Comparison of ENCODE assay signal across 9 cellular contexts in genomic region chr7:29102554-29103151, GRCh38. TPM values are rescaled to one million over a fixed set of nuclear protein-coding genes. Genes with fewer than 3 reads are reported as not detected.
A peak's percentile ranks its signal among the peaks of the same experiment; 100 is the strongest.
DNase-seq lines count a peak whose midpoint lies in the region; ATAC-seq and TF ChIP-seq lines count a peak whose summit lies in the region.
"Had no signal": no experiment of that assay in that cellular context is flagged by ENCODE, and none has a peak within 500 bp of the region (broad histone marks: within the 10 kb centered on the region; RNA-seq: fewer than 3 reads in every experiment).

No MANE protein-coding gene starts in this region.

- no peak overlapping the region for H3K27ac Mint-ChIP-seq in activated CD4-positive, alpha-beta T cell treated with anti-CD3 and anti-CD28 coated beads for 36 hours
- H3K27ac Mint-ChIP-seq in endodermal cell (no peak overlapping the region), type B pancreatic cell (peak overlapping the region; percentile 68)
- H3K27ac Mint-ChIP-seq: activated naive CD4-positive, alpha-beta T cell treated with anti-CD3 and anti-CD28 coated beads, Interleukin-2, amount 50 U/mL, for 72 hours had no signal

- H3K9ac ChIP-seq in endodermal cell (ENCODE audit: extremely low read depth, low read length, poor library complexity, severe bottlenecking), result no peak overlapping the region

- no peaks in the 10 kb centered on the region for H3K27me3 ChIP-seq in endodermal cell (ENCODE audit: control insufficient read depth, insufficient read depth, low read length, poor library complexity, severe bottlenecking)

- H3K27me3 Mint-ChIP-seq in activated CD4-positive, alpha-beta T cell treated with anti-CD3 and anti-CD28 coated beads for 36 hours, result no peaks in the 10 kb centered on the region
- H3K27me3 Mint-ChIP-seq in endodermal cell (ENCODE audit: insufficient read depth), result no peaks in the 10 kb centered on the region
- no peaks in the 10 kb centered on the region for H3K27me3 Mint-ChIP-seq in type B pancreatic cell

- H3K36me3 Mint-ChIP-seq in activated CD4-positive, alpha-beta T cell treated with anti-CD3 and anti-CD28 coated beads for 36 hours (ENCODE audit: low read depth), result no peaks in the 10 kb centered on the region
- no peaks in the 10 kb centered on the region for H3K36me3 Mint-ChIP-seq in endodermal cell (ENCODE audit: low read depth)
- H3K36me3 Mint-ChIP-seq in type B pancreatic cell, result peaks cover 3% of the 10 kb centered on the region
- H3K36me3 Mint-ChIP-seq: activated naive CD4-positive, alpha-beta T cell treated with anti-CD3 and anti-CD28 coated beads, Interleukin-2, amount 50 U/mL, for 72 hours had no signal

- no peaks in the 10 kb centered on the region for H3K4me1 Mint-ChIP-seq in activated CD4-positive, alpha-beta T cell treated with anti-CD3 and anti-CD28 coated beads for 36 hours
- H3K4me1 Mint-ChIP-seq in endodermal cell (peaks cover 15% of the 10 kb centered on the region), type B pancreatic cell (ENCODE audit: unreplicated experiment) (peaks cover 35% of the 10 kb centered on the region)

- H3K9me3 Mint-ChIP-seq in activated CD4-positive, alpha-beta T cell treated with anti-CD3 and anti-CD28 coated beads for 36 hours (ENCODE audit: low read depth), result no peaks in the 10 kb centered on the region
- H3K9me3 Mint-ChIP-seq in endodermal cell (no peaks in the 10 kb centered on the region), type B pancreatic cell (no peaks in the 10 kb centered on the region)
- H3K9me3 Mint-ChIP-seq: activated naive CD4-positive, alpha-beta T cell treated with anti-CD3 and anti-CD28 coated beads, Interleukin-2, amount 50 U/mL, for 72 hours had no signal

- POLR2A ChIA-PET in activated CD4-positive, alpha-beta T cell treated with anti-CD3 and anti-CD28 coated beads for 36 hours (lab: Charles Lee), result no interaction called here

- no peaks in the 10 kb centered on the region for H3K36me3 ChIP-seq in endodermal cell (ENCODE audit: control insufficient read depth, insufficient read depth, low read length)

- DNase-seq in activated CD4-positive, alpha-beta T cell treated with anti-CD3 and anti-CD28 coated beads for 36 hours, result peak; percentile 71
- DNase-seq in activated CD4-positive, alpha-beta T cell treated with anti-CD3 and anti-CD28 coated beads, Interleukin-2, amount 50 U/mL, for 4 hours, result no peak
- DNase-seq in M059J (ENCODE audit: low read depth) (peak; percentile 58), SKM-1 treated with dmso at 0.1 percent for 144 hours (lab: John Stamatoyannopoulos, UW; ENCODE audit: unreplicated experiment) (peak; percentile 49), endodermal cell (peak; percentile 89), medulla oblongata (ENCODE audit: extremely low spot score) (peak; percentile 86), type B pancreatic cell (ENCODE audit: extremely low spot score, unreplicated experiment) (no peak)

- no peaks in the 10 kb centered on the region for H3K9me3 ChIP-seq in endodermal cell (ENCODE audit: control insufficient read depth, low read length)

- H3K4me1 ChIP-seq in endodermal cell (ENCODE audit: control insufficient read depth, insufficient read depth, low read length), result peaks cover 8% of the 10 kb centered on the region

- no peak overlapping the region for H3K4me3 ChIP-seq in endodermal cell (ENCODE audit: low read length)

- TF ChIP-seq CTCF in endodermal cell (conservative IDR thresholded peaks at IDR 0.05) (peak; percentile 90), type B pancreatic cell (conservative IDR thresholded peaks at IDR 0.05) (peak; percentile 87)

- ATAC-seq in activated CD4-positive, alpha-beta T cell treated with anti-CD3 and anti-CD28 coated beads for 36 hours, result no peak
- no peak for ATAC-seq in GM18870 (IDR thresholded peaks at IDR 0.05; ENCODE audit: unreplicated experiment)
- ATAC-seq: activated naive CD4-positive, alpha-beta T cell treated with anti-CD3 and anti-CD28 coated beads, Interleukin-2, amount 50 U/mL, for 72 hours had no signal

- no peak overlapping the region for H3K4me3 Mint-ChIP-seq in activated CD4-positive, alpha-beta T cell treated with anti-CD3 and anti-CD28 coated beads for 36 hours
- H3K4me3 Mint-ChIP-seq in endodermal cell (no peak overlapping the region), type B pancreatic cell (no peak overlapping the region)

- CTCF ChIA-PET in activated CD4-positive, alpha-beta T cell treated with anti-CD3 and anti-CD28 coated beads for 36 hours (lab: Charles Lee), result interaction anchor here (0.8 to 12.7 kb wide), 6 partner anchors 8 to 178 kb away, joined by 3 to 241 read pairs (median 4); no protein-coding TSS in a partner anchor

- no peak overlapping the region for H3K27ac ChIP-seq in endodermal cell (ENCODE audit: low read depth, low read length)

- intact Hi-C loops in activated CD4-positive, alpha-beta T cell treated with anti-CD3 and anti-CD28 coated beads for 36 hours (cut with DNase I, micrococcal nuclease), result loop anchor here (1.0 kb wide), 3 partner anchors 146 to 180 kb away; no protein-coding TSS in a partner anchor

- WGBS in endodermal cell (ENCODE audit: insufficient coverage in 1 of 2, insufficient read length in 1 of 2), 2 experiments, result 17 to 35% methylated on average over 4 to 7 of the region's 7 CpGs

RNA-seq across cellular contexts. Expression of gene CPVL, which starts 43.7 kb away (rescaled TPM):
- not detected for total RNA-seq in activated CD4-positive, alpha-beta T cell treated with anti-CD3 and anti-CD28 coated beads for 36 hours
- total RNA-seq in M059J (2014; rRNA removed; shearing (Covaris generic)), result 0.49 and 0.64 TPM in 2 replicates
- 10 to 100 TPM; 32.4 to 53.3 TPM for total RNA-seq in endodermal cell
- polyA plus RNA-seq in endodermal cell (2013, experiment 1 of 2), result 21.3 TPM
- 20.9 TPM for polyA plus RNA-seq in endodermal cell (2013, experiment 2 of 2)
- 30.2 and 44.2 TPM in 2 replicates for total RNA-seq in type B pancreatic cell (ENCODE audit: low replicate concordance)
- total RNA-seq: activated naive CD4-positive, alpha-beta T cell treated with anti-CD3 and anti-CD28 coated beads, Interleukin-2, amount 50 U/mL, for 72 hours had no signal

Comparison
In these comparisons a context has a peak if more than half of its experiments do, and no peak if none do; other contexts are left out.
1. DNase-seq: peak in activated CD4-positive, alpha-beta T cell treated with anti-CD3 and anti-CD28 coated beads for 36 hours (single experiment), M059J (single experiment), SKM-1 treated with dmso at 0.1 percent for 144 hours (single experiment), endodermal cell (single experiment) and medulla oblongata (single experiment); none in activated CD4-positive, alpha-beta T cell treated with anti-CD3 and anti-CD28 coated beads, Interleukin-2, amount 50 U/mL, for 4 hours (0 of 2) and type B pancreatic cell (single experiment).
2. RNA of gene CPVL, which starts 43.7 kb away (total RNA-seq): 32.4 to 53.3 TPM in endodermal cell and 30.2 to 44.2 TPM in type B pancreatic cell; 0.49 to 0.64 TPM in M059J and not detected in activated CD4-positive, alpha-beta T cell treated with anti-CD3 and anti-CD28 coated beads for 36 hours; every median in the first group is over 10 times any median in the second.